ENCODE assay signal across 18 cellular contexts in genomic region chr7:121286742-121287699, GRCh38. TPM values are rescaled to one million over a fixed set of nuclear protein-coding genes. Genes with fewer than 3 reads are reported as not detected.
A peak's percentile ranks its signal among the peaks of the same experiment; 100 is the strongest.
DNase-seq lines count a peak whose midpoint lies in the region; ATAC-seq and TF ChIP-seq lines count a peak whose summit lies in the region.
"Had no signal": no experiment of that assay in that cellular context is flagged by ENCODE, and none has a peak within 500 bp of the region (broad histone marks: within the 10 kb centered on the region; RNA-seq: fewer than 3 reads in every experiment).

No MANE protein-coding gene starts in this region.

- in situ Hi-C loops in brain microvascular endothelial cell (cut with HindIII; ENCODE audit: low pct_ligation_motif_present, low sequenced_read_pairs), result no loop called here

- no peak for TF ChIP-seq CTCF in brain microvascular endothelial cell (IDR thresholded peaks at IDR 0.05; ENCODE audit: low read depth, low read length, missing control alignments)

- peak; percentile 44 for DNase-seq in AG08395 (ENCODE audit: low spot score)
- peak; percentile 27 for DNase-seq in GF-D8 (lab: John Stamatoyannopoulos, UW)
- peak; percentile 63 for DNase-seq in RPMI7951 (ENCODE audit: low read depth)
- peak; percentile 17 for DNase-seq in fibroblast of peridontal ligament (ENCODE audit: extremely low read depth)
- no peak for DNase-seq in brain microvascular endothelial cell
- DNase-seq: C1 segment of cervical spinal cord; effector memory CD8-positive, alpha-beta T cell; islet precursor cell; NCI-H146; NCI-H774; stimulated activated CD4-positive, alpha-beta T cell treated with anti-CD3 and anti-CD28 coated beads, Interleukin-4, amount 100 ng/mL, for 1 hour; stimulated activated naive CD4-positive, alpha-beta T cell; WERI-Rb-1 had no signal

- ATAC-seq in GM21825 (IDR thresholded peaks at IDR 0.05; ENCODE audit: unreplicated experiment) (no peak), HG03378 (IDR thresholded peaks at IDR 0.05; ENCODE audit: unreplicated experiment) (no peak), GM18511 (IDR thresholded peaks at IDR 0.05; ENCODE audit: unreplicated experiment) (no peak)
- ATAC-seq: effector memory CD8-positive, alpha-beta T cell had no signal

- H3K4me3 ChIP-seq in brain microvascular endothelial cell (ENCODE audit: low read depth, low read length), result no peak overlapping the region
- H3K4me3 ChIP-seq: SJSA1 had no signal

- no peaks in the 10 kb centered on the region for H3K36me3 ChIP-seq in brain microvascular endothelial cell (replicated peaks)
- H3K36me3 ChIP-seq: WERI-Rb-1 had no signal

- H3K27me3 ChIP-seq in brain microvascular endothelial cell (replicated peaks), result no peaks in the 10 kb centered on the region
- H3K27me3 ChIP-seq: SJSA1 had no signal

- H3K27ac ChIP-seq in brain microvascular endothelial cell, result no peak overlapping the region
- H3K27ac ChIP-seq: SJSA1, WERI-Rb-1 had no signal

RNA-seq across cellular contexts. Expression of gene WNT16, which starts 41.8 kb away (rescaled TPM):
- 0.39 TPM in 1 of 2 replicates, not detected in the other for total RNA-seq in RPMI7951 (2014; rRNA removed; shearing (Covaris generic))
- total RNA-seq: activated T-helper 1 cell treated with anti-CD3 and anti-CD28 coated beads, Interleukin-12 subunit alpha, Interleukin-12 subunit beta, Interleukin-2, Interleukin-4 antibody, amounts not matched to agents 30 ng/mL and 10 ng/mL and 1 ng/mL, durations not matched to agents 14 hours and 24 hours and 36 hours; SJSA1 had no signal
